In the genomic region with DNA sequence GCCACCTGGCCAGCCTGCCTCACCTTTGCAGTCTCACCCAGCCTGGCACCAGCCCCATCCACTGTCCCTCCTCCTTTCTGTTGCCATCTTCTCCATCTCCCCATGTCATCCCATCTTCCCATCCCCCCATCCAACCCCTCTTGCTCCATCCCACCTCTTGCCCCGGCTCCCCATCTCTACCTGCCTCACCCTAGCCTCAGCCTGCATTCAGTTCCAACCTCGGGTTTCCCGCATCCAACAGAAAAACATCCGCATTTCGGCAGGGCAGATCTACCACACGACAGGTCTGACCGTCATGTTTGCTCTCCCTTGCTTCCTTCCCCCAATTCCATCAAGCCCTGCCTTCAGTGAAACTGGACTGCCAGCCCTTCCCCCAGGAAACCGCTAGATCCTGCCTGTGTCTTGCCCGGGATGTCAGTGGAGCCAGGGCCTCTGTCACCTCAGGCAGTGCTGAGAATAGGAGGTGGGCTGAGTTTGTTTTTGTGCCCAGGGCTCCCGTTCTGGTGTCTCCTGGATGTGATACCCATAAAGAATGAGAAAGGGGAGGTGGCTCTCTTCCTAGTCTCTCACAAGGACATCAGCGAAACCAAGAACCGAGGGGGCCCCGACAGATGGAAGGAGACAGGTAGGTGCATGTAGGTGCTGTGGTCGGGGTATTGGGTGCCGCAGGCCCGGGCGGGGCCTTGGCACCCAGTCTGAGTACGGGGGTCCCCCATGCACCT, we compare ENCODE assay signal across 17 cellular contexts. TPM values are rescaled to one million over a fixed set of nuclear protein-coding genes. Genes with fewer than 3 reads are reported as not detected.
DNase-seq lines count a peak whose midpoint lies in the region; ATAC-seq, FAIRE-seq and TF ChIP-seq lines count a peak whose summit lies in the region.
"Had no signal": no experiment of that assay in that cellular context is flagged by ENCODE, and none has a peak within 500 bp of the region (broad histone marks: within the 10 kb centered on the region; RNA-seq: fewer than 3 reads in every experiment).

No MANE protein-coding gene starts in this region.

- peaks cover 8% of the 10 kb centered on the region for H3K4me1 ChIP-seq in endothelial cell of umbilical vein (ENCODE audit: control insufficient read depth, extremely low read depth, insufficient read depth, low read length)
- H3K4me1 ChIP-seq in colonic mucosa, result peaks cover 5% of the 10 kb centered on the region

- FAIRE-seq in endothelial cell of umbilical vein (lab: Jason Lieb, UNC), result no peak
- FAIRE-seq: colon had no signal

- dilution Hi-C loops in endothelial cell of umbilical vein (cut with MboI; ENCODE audit: extremely low pct_ligation_motif_present, low sequenced_read_pairs), result no loop called here

- TF ChIP-seq POLR2A in endothelial cell of umbilical vein (IDR thresholded peaks at IDR 0.05; ENCODE audit: low read depth, low read length), result no peak

- H3K4me1 Mint-ChIP-seq in T-helper 1 cell treated with Interleukin-12 subunit alpha and Interleukin-12 subunit beta and Interleukin-4 antibody, amounts not matched to agents 30 μg/mL and 1 μg/mL, for 36 hours (ENCODE audit: low read depth), result peaks cover 7% of the 10 kb centered on the region
- peaks cover 12 to 23% (median 22%) of the 10 kb centered on the region in 3 donors for H3K4me1 Mint-ChIP-seq in IgD-negative memory B cell

- peak overlapping the region; percentile 38 for H3K27ac Mint-ChIP-seq in T-helper 1 cell treated with Interleukin-12 subunit alpha and Interleukin-12 subunit beta and Interleukin-4 antibody, amounts not matched to agents 30 μg/mL and 1 μg/mL, for 36 hours
- H3K27ac Mint-ChIP-seq in IgD-negative memory B cell, result no peak overlapping the region
- H3K27ac Mint-ChIP-seq: activated B cell treated with CpG ODN at 0.5 μM for 24 hours had no signal

- H3K9ac ChIP-seq in endothelial cell of umbilical vein (replicated peaks; ENCODE audit: extremely low read depth, insufficient read depth, low read length) (no peak overlapping the region), colonic mucosa (ENCODE audit: low read depth in 2 of 2, low read length in 2 of 2) (no peak overlapping the region)

- POLR2A ChIA-PET in endothelial cell of umbilical vein (lab: Charles Lee), result no interaction called here

- H3K9me3 Mint-ChIP-seq in T-helper 1 cell treated with Interleukin-12 subunit alpha and Interleukin-12 subunit beta and Interleukin-4 antibody, amounts not matched to agents 30 μg/mL and 1 μg/mL, for 36 hours, result no peaks in the 10 kb centered on the region
- H3K9me3 Mint-ChIP-seq in IgD-negative memory B cell, result no peaks in the 10 kb centered on the region
- H3K9me3 Mint-ChIP-seq: activated B cell treated with CpG ODN at 0.5 μM for 24 hours had no signal

- TF ChIP-seq CTCF in endothelial cell of umbilical vein (IDR thresholded peaks at IDR 0.05; ENCODE audit: extremely low read depth in 1 of 2, insufficient read depth in 1 of 2, low read depth in 1 of 2, low read length in 2 of 2), result no peak
- no peak for TF ChIP-seq CTCF in colonic mucosa (IDR thresholded peaks at IDR 0.05)

- no peak for DNase-seq in T-helper 1 cell
- no peak for DNase-seq in endothelial cell of umbilical vein (ENCODE audit: low read depth, low spot score)
- peak; percentile 51 for DNase-seq in posterior vena cava (ENCODE audit: low spot score)
- DNase-seq in Right ventricle myocardium inferior (ENCODE audit: missing footprints), result no peak
- no peak for DNase-seq in SK-N-DZ (ENCODE audit: low spot score)
- DNase-seq in colonic mucosa, result no peak
- DNase-seq: activated B cell treated with CpG ODN at 0.5 μM for 24 hours; brain microvascular endothelial cell; heart left ventricle; MM.1S; nucleus accumbens; stimulated activated CD4-positive, alpha-beta T cell treated with anti-CD3 and anti-CD28 coated beads, Interleukin-15, amount 100 ng/mL, for 24 hours had no signal

- H3K79me2 ChIP-seq in endothelial cell of umbilical vein (ENCODE audit: control insufficient read depth, insufficient read depth, low read length), result no peaks in the 10 kb centered on the region

- CTCF ChIA-PET in endothelial cell of umbilical vein (lab: Charles Lee), result no interaction called here

- H3K36me3 Mint-ChIP-seq in T-helper 1 cell treated with Interleukin-12 subunit alpha and Interleukin-12 subunit beta and Interleukin-4 antibody, amounts not matched to agents 30 μg/mL and 1 μg/mL, for 36 hours (ENCODE audit: low read depth), result no peaks in the 10 kb centered on the region
- no peaks in the 10 kb centered on the region for H3K36me3 Mint-ChIP-seq in IgD-negative memory B cell

- H4K20me1 ChIP-seq in endothelial cell of umbilical vein (replicated peaks; ENCODE audit: control insufficient read depth, extremely low read depth, insufficient read depth, low read length), result no peaks in the 10 kb centered on the region

- ATAC-seq in Right ventricle myocardium inferior, result no peak
- ATAC-seq: heart left ventricle, left lobe of liver had no signal

- H3K27ac ChIP-seq in endothelial cell of umbilical vein (ENCODE audit: insufficient read depth, low read depth, low read length) (no peak overlapping the region), colonic mucosa (no peak overlapping the region)
- H3K27ac ChIP-seq: brain microvascular endothelial cell, heart left ventricle, right atrium auricular region had no signal

- H3K9me3 ChIP-seq in endothelial cell of umbilical vein (replicated peaks; ENCODE audit: control insufficient read depth, insufficient read depth, low read length), result no peaks in the 10 kb centered on the region
- no peaks in the 10 kb centered on the region for H3K9me3 ChIP-seq in colonic mucosa
- H3K9me3 ChIP-seq: heart left ventricle, right atrium auricular region had no signal

- no TSS peak for BruUV-seq in endothelial cell of umbilical vein (replicated peaks; lab: Mats Ljungman, UMichigan)

- no peak overlapping the region for H2AFZ ChIP-seq in endothelial cell of umbilical vein (ENCODE audit: low read depth, low read length)

- H3K4me3 Mint-ChIP-seq in T-helper 1 cell treated with Interleukin-12 subunit alpha and Interleukin-12 subunit beta and Interleukin-4 antibody, amounts not matched to agents 30 μg/mL and 1 μg/mL, for 36 hours, result no peak overlapping the region
- H3K4me3 Mint-ChIP-seq in IgD-negative memory B cell, result peak overlapping the region; percentile 4 to 74 (median 49)
- H3K4me3 Mint-ChIP-seq: activated B cell treated with CpG ODN at 0.5 μM for 24 hours had no signal

- H3K27me3 Mint-ChIP-seq in T-helper 1 cell treated with Interleukin-12 subunit alpha and Interleukin-12 subunit beta and Interleukin-4 antibody, amounts not matched to agents 30 μg/mL and 1 μg/mL, for 36 hours (ENCODE audit: low read depth), result peaks cover 59% of the 10 kb centered on the region
- H3K27me3 Mint-ChIP-seq in IgD-negative memory B cell, result peaks cover 13% of the 10 kb centered on the region

- H3K4me3 ChIP-seq in endothelial cell of umbilical vein (replicated peaks in 1 of 3; ENCODE audit: insufficient read depth in 1 of 3, low read depth in 1 of 3, low read length in 3 of 3) (no peak overlapping the region), colonic mucosa (no peak overlapping the region)
- H3K4me3 ChIP-seq: heart left ventricle, right atrium auricular region had no signal

- H3K4me2 ChIP-seq in endothelial cell of umbilical vein (ENCODE audit: insufficient read depth, low read length), result no peak overlapping the region

- H3K36me3 ChIP-seq in endothelial cell of umbilical vein (ENCODE audit: control insufficient read depth in 2 of 2, extremely low read depth in 1 of 2, insufficient read depth in 2 of 2, low read length in 2 of 2), result no peaks in the 10 kb centered on the region
- no peaks in the 10 kb centered on the region for H3K36me3 ChIP-seq in colonic mucosa
- H3K36me3 ChIP-seq: brain microvascular endothelial cell, heart left ventricle, right atrium auricular region had no signal

- no peaks in the 10 kb centered on the region for H3K9me1 ChIP-seq in endothelial cell of umbilical vein (replicated peaks; ENCODE audit: control insufficient read depth, extremely low read depth, insufficient read depth, low read length)

- H3K27me3 ChIP-seq in endothelial cell of umbilical vein (ENCODE audit: control insufficient read depth in 2 of 2, insufficient read depth in 2 of 2, low read length in 2 of 2) (peaks cover 20 to 35% of the 10 kb centered on the region in 2 experiments), colonic mucosa (peaks cover 34% of the 10 kb centered on the region)

- intact Hi-C loops in endothelial cell of umbilical vein (cut with micrococcal nuclease) (no loop called here), posterior vena cava (cut with DNase I) (no loop called here), Right ventricle myocardium inferior (cut with DNase I) (no loop called here), colonic mucosa (cut with DNase I) (no loop called here)

RNA-seq across cellular contexts. Expression of gene KCNH3, which starts 2.5 kb away (rescaled TPM):
- polyA plus RNA-seq in IgD-negative memory B cell, result 0.15 TPM
- 0.13 and 0.18 TPM in 2 replicates for total RNA-seq in endothelial cell of umbilical vein
- polyA plus RNA-seq in endothelial cell of umbilical vein, result 0.13 and 0.14 TPM in 2 replicates
- 0.14 and 0.18 TPM in 2 replicates for polyA plus RNA-seq in endothelial cell of umbilical vein (2011; cell fraction: cytosol; rRNA removed)
- polyA plus RNA-seq in endothelial cell of umbilical vein (2011; cell fraction: nucleus; rRNA removed), result 0.37 and 0.43 TPM in 2 replicates
- polyA plus RNA-seq in endothelial cell of umbilical vein (2012), result 0.05 and 0.25 TPM in 2 replicates
- 0.06 and 0.07 TPM in 2 replicates for polyA minus RNA-seq in endothelial cell of umbilical vein
- polyA minus RNA-seq in endothelial cell of umbilical vein (2011; cell fraction: cytosol; rRNA and poly(A)+ RNA removed), result not detected
- 0.14 TPM in 1 of 2 replicates, not detected in the other for polyA minus RNA-seq in endothelial cell of umbilical vein (2011; cell fraction: nucleus; rRNA and poly(A)+ RNA removed)
- total RNA-seq in posterior vena cava, result under 1 TPM; 0.10 to 0.28 TPM
- 0.27 TPM for total RNA-seq in Right ventricle myocardium inferior
- polyA plus RNA-seq in SK-N-DZ (2014; cell fraction: cytosol; rRNA removed), result 7.2 and 8.5 TPM in 2 replicates
- 15.3 and 21.5 TPM in 2 replicates for polyA plus RNA-seq in SK-N-DZ (2014; cell fraction: nucleus; rRNA removed)
- total RNA-seq in colonic mucosa, result under 1 TPM; 0.05 to 0.13 TPM

RNA-seq across cellular contexts. Expression of gene MCRS1, which starts 26.6 kb away (rescaled TPM):
- polyA plus RNA-seq in IgD-negative memory B cell (57.3 TPM), endothelial cell of umbilical vein (99.3 and 110 TPM in 2 replicates)
- total RNA-seq in endothelial cell of umbilical vein (71.1 and 78.5 TPM in 2 replicates), posterior vena cava (10 to 100 TPM; 37.3 to 38.1 TPM), Right ventricle myocardium inferior (88.9 TPM), colonic mucosa (10 to 100 TPM; 53.8 to 78.7 TPM)
- polyA plus RNA-seq in endothelial cell of umbilical vein (2011; cell fraction: cytosol; rRNA removed), result 86.8 and 92.2 TPM in 2 replicates
- polyA plus RNA-seq in endothelial cell of umbilical vein (2011; cell fraction: nucleus; rRNA removed), result 211 and 229 TPM in 2 replicates
- 50.6 and 53.8 TPM in 2 replicates for polyA plus RNA-seq in endothelial cell of umbilical vein (2012)
- 92.6 and 97.7 TPM in 2 replicates for polyA minus RNA-seq in endothelial cell of umbilical vein
- 54.7 TPM for polyA minus RNA-seq in endothelial cell of umbilical vein (2011; cell fraction: cytosol; rRNA and poly(A)+ RNA removed)
- 36.2 and 43.6 TPM in 2 replicates for polyA minus RNA-seq in endothelial cell of umbilical vein (2011; cell fraction: nucleus; rRNA and poly(A)+ RNA removed)
- 128 and 140 TPM in 2 replicates for polyA plus RNA-seq in SK-N-DZ (2014; cell fraction: cytosol; rRNA removed)
- polyA plus RNA-seq in SK-N-DZ (2014; cell fraction: nucleus; rRNA removed), result 202 and 227 TPM in 2 replicates
